ENCODE assay signal across 18 cellular contexts in the genomic region with DNA sequence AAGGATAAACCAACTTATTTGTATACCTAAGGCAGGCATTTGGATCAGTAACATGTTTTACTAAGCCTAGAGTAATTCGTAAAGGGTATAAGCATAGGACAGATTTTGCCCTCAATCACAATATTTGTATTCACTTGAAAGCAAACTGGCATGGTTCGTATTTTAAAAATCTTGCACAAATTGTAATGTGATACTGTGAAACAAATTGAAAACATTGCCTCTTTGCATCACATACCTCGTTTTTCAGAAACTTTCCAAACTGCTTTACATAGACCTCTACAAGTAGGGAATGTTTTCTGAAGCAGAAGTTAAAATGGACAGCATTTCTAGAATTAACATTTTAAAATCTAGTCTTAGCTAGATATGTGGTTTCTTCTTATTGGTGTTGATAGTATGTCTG. TPM values are rescaled to one million over a fixed set of nuclear protein-coding genes. Genes with fewer than 3 reads are reported as not detected.
DNase-seq lines count a peak whose midpoint lies in the region; ATAC-seq, FAIRE-seq and TF ChIP-seq lines count a peak whose summit lies in the region.
"Had no signal": no experiment of that assay in that cellular context is flagged by ENCODE, and none has a peak within 500 bp of the region (broad histone marks: within the 10 kb centered on the region; RNA-seq: fewer than 3 reads in every experiment).

No MANE protein-coding gene starts in this region.

- H2BK120ac ChIP-seq in H1 (replicated peaks; ENCODE audit: low read depth, low read length), result no peak overlapping the region

- no peak overlapping the region for H3K14ac ChIP-seq in H1 (ENCODE audit: insufficient read length)

- H3K9me3 Mint-ChIP-seq in type B pancreatic cell, result no peaks in the 10 kb centered on the region
- H3K9me3 Mint-ChIP-seq: CD4-positive, alpha-beta memory T cell; GM23338; HFFc6 had no signal

- TF ChIP-seq EP300 in H1 (IDR thresholded peaks at IDR 0.05; ENCODE audit: borderline replicate concordance in 1 of 2, low read depth in 2 of 2, low read length in 2 of 2), result no peak

- POLR2A ChIA-PET in H1 (lab: Charles Lee; ENCODE audit: partially characterized antibody), result interaction anchor here (1.0 kb wide), 1 partner anchor 21 kb away, joined by 4 read pairs; no protein-coding TSS in a partner anchor

- H4K5ac ChIP-seq in H1 (ENCODE audit: insufficient read length, low read depth, low read length), result no peak overlapping the region

- no peaks in the 10 kb centered on the region for H3K9me2 ChIP-seq in SU-DHL-6 (replicated peaks; ENCODE audit: insufficient read depth, low read length)

- no peak overlapping the region for H3K56ac ChIP-seq in H1 (replicated peaks; ENCODE audit: insufficient read length, low read depth, low read length)

- H2BK5ac ChIP-seq in H1 (ENCODE audit: low read depth, low read length), result no peak overlapping the region

- H4K91ac ChIP-seq in H1 (replicated peaks; ENCODE audit: insufficient read length, low read length), result no peak overlapping the region

- H3K18ac ChIP-seq in H1 (ENCODE audit: extremely low read depth, low read length), result no peak overlapping the region

- H3F3A ChIP-seq in SU-DHL-6 (ENCODE audit: insufficient read depth), result peaks cover 62% of the 10 kb centered on the region

- WGBS in H1 (ENCODE audit: extremely low coverage in 1 of 2, insufficient coverage in 1 of 2, insufficient read length in 1 of 2, insufficient replicate concordance in 2 of 2, low coverage in 1 of 2, low lambda C conversion rate in 2 of 2, missing lambda C conversion rate in 1 of 2), 2 experiments, result 88% methylated on average over 3 of the region's 3 CpGs; no CpG with 5 or more reads in 1 of the 2 experiments

- no peaks in the 10 kb centered on the region for H3K4me1 Mint-ChIP-seq in type B pancreatic cell (ENCODE audit: unreplicated experiment)

- 0 out of 2 replicates have a peak overlapping the region, but pooled peaks have one; percentile 34 for H3K27ac ChIP-seq in SU-DHL-6 (ENCODE audit: low read depth, low read length)
- H3K27ac ChIP-seq in H1 (ENCODE audit: low read depth, low read length), result no peak overlapping the region

- H4K20me1 ChIP-seq in SU-DHL-6 (ENCODE audit: low read depth, low read length) (peaks cover 36% of the 10 kb centered on the region), H1 (replicated peaks in 1 of 2; ENCODE audit: control insufficient read depth in 1 of 2, insufficient read depth in 2 of 2, low read length in 2 of 2) (peaks cover 0 to 2% of the 10 kb centered on the region in 2 experiments)

- FAIRE-seq in G401.6 (lab: Jason Lieb, UNC) (peak; percentile 84), H1 (lab: Jason Lieb, UNC) (peak; percentile 42)
- FAIRE-seq: GM12878 had no signal

- H3K4me1 ChIP-seq in H1 (replicated peaks in 1 of 4; ENCODE audit: control insufficient read depth in 3 of 4, insufficient read depth in 4 of 4, low read length in 3 of 4), result peaks cover 0 to 9% (median 2%) of the 10 kb centered on the region in 4 experiments; a peak in 2 of 7 replicates
- H3K4me1 ChIP-seq: HAP-1 had no signal

- H2AK5ac ChIP-seq in H1 (ENCODE audit: low read depth, low read length), result no peak overlapping the region

- no peak for TF ChIP-seq POLR2A in H1 (IDR thresholded peaks at IDR 0.05; ENCODE audit: control extremely low read depth in 1 of 2, low read depth in 2 of 2, low read length in 2 of 2)

- DNase-seq in H1 (ENCODE audit: low read depth in 1 of 2, low spot score in 2 of 2) (no peak), fibroblast of peridontal ligament (ENCODE audit: extremely low read depth) (peak; percentile 50), type B pancreatic cell (ENCODE audit: extremely low spot score, unreplicated experiment) (no peak)
- DNase-seq: C1 segment of cervical spinal cord; Calu3; CD4-positive, alpha-beta memory T cell; COR-L47; DMS53; DMS79 treated with DMSO at 0.1 percent for 48 hours; GDM1; HFFc6 had no signal

- TF ChIP-seq RAD21 in H1 (IDR thresholded peaks at IDR 0.05 in 1 of 2, conservative IDR thresholded peaks at IDR 0.05 in 1 of 2; ENCODE audit: low read depth in 2 of 2, low read length in 2 of 2), result no peak

- H3K79me2 ChIP-seq in SU-DHL-6 (ENCODE audit: insufficient read depth, low read length), result peaks cover 77% of the 10 kb centered on the region
- H3K79me2 ChIP-seq in H1 (ENCODE audit: control insufficient read depth in 1 of 2, insufficient read depth in 2 of 2, low read length in 2 of 2), result peaks cover 0 to 21% of the 10 kb centered on the region in 2 experiments; a peak in 2 of 4 replicates

- TF ChIP-seq CTCF in SU-DHL-6 (IDR thresholded peaks at IDR 0.05; ENCODE audit: insufficient read depth, low read length, poor library complexity, severe bottlenecking), result no peak
- TF ChIP-seq CTCF in H1 (IDR thresholded peaks at IDR 0.05; ENCODE audit: control extremely low read depth in 1 of 3, insufficient read depth in 1 of 3, low read depth in 1 of 3, low read length in 3 of 3), result no peak
- no peak for TF ChIP-seq CTCF in type B pancreatic cell (conservative IDR thresholded peaks at IDR 0.05)

- no peak overlapping the region for H3K4me3 Mint-ChIP-seq in type B pancreatic cell
- H3K4me3 Mint-ChIP-seq: CD4-positive, alpha-beta memory T cell; GM23338; HFFc6 had no signal

- H3K79me1 ChIP-seq in H1 (ENCODE audit: low read depth, low read length), result no peaks in the 10 kb centered on the region

- no peaks in the 10 kb centered on the region for H3K27me3 Mint-ChIP-seq in type B pancreatic cell
- H3K27me3 Mint-ChIP-seq: CD4-positive, alpha-beta memory T cell had no signal

- CTCF ChIA-PET in H1 (lab: Charles Lee; ENCODE audit: partially characterized antibody), result interaction anchor here (0.9 kb wide), 1 partner anchor 38 kb away, joined by 3 read pairs; no protein-coding TSS in a partner anchor

- no peak overlapping the region for H3K9ac ChIP-seq in SU-DHL-6 (ENCODE audit: low read length)
- no peak overlapping the region for H3K9ac ChIP-seq in H1 (replicated peaks in 1 of 4; ENCODE audit: extremely low read depth in 1 of 4, low read depth in 3 of 4, low read length in 3 of 4)

- peaks cover 10% of the 10 kb centered on the region for H3K36me3 Mint-ChIP-seq in type B pancreatic cell

- no peak overlapping the region for H2BK12ac ChIP-seq in H1 (ENCODE audit: low read depth, low read length)

- H2AFZ ChIP-seq in SU-DHL-6 (ENCODE audit: low read depth, low read length, severe bottlenecking) (no peak overlapping the region), H1 (ENCODE audit: low read length) (no peak overlapping the region)
- H2AFZ ChIP-seq: GM23338 had no signal

- no peak overlapping the region for H4K8ac ChIP-seq in H1 (ENCODE audit: extremely low read depth, insufficient read depth, low read length)

- no peak overlapping the region for H3K27ac Mint-ChIP-seq in type B pancreatic cell
- H3K27ac Mint-ChIP-seq: CD4-positive, alpha-beta memory T cell; GM23338; HFFc6 had no signal

- H3K36me3 ChIP-seq in SU-DHL-6 (ENCODE audit: low read length) (peaks cover 64% of the 10 kb centered on the region), H1 (ENCODE audit: control insufficient read depth in 2 of 4, insufficient read depth in 4 of 4, low read length in 3 of 4) (peaks cover 0 to 18% (median 3%) of the 10 kb centered on the region in 4 experiments; a peak in 3 of 8 replicates)

- ATAC-seq in HG03432 (IDR thresholded peaks at IDR 0.05; ENCODE audit: unreplicated experiment) (no peak), HG02981 (IDR thresholded peaks at IDR 0.05; ENCODE audit: unreplicated experiment) (no peak)
- ATAC-seq: GM12878, GM23338 had no signal

- no peak overlapping the region for H2BK20ac ChIP-seq in H1 (ENCODE audit: low read length)

- H3K4me2 ChIP-seq in SU-DHL-6 (ENCODE audit: low read depth, low read length, poor library complexity, severe bottlenecking) (peak overlapping the region; percentile 1), H1 (ENCODE audit: insufficient read depth in 1 of 2, low read depth in 2 of 2, low read length in 2 of 2) (no peak overlapping the region)
- H3K4me2 ChIP-seq: GM23338 had no signal

- H3K23ac ChIP-seq in H1 (ENCODE audit: insufficient read length), result no peak overlapping the region

- H3K27me3 ChIP-seq in SU-DHL-6 (ENCODE audit: low read length) (no peaks in the 10 kb centered on the region), H1 (replicated peaks in 1 of 4; ENCODE audit: control insufficient read depth in 3 of 4, extremely low read depth in 1 of 4, insufficient read depth in 3 of 4, low read length in 3 of 4) (no peaks in the 10 kb centered on the region)

- no peak overlapping the region for H3K4ac ChIP-seq in H1 (replicated peaks; ENCODE audit: insufficient read length, low read depth, low read length)

- no peak overlapping the region for H2BK15ac ChIP-seq in H1 (ENCODE audit: low read length)

- H3K23me2 ChIP-seq in H1 (ENCODE audit: low read depth, low read length), result no peaks in the 10 kb centered on the region

- H3K4me3 ChIP-seq in SU-DHL-6 (ENCODE audit: insufficient read depth, low read length, poor library complexity, severe bottlenecking), result no peak overlapping the region
- no peak overlapping the region for H3K4me3 ChIP-seq in H1 (ENCODE audit: extremely low read depth in 1 of 4, insufficient read depth in 2 of 4, low read depth in 3 of 4, low read length in 4 of 4)
- H3K4me3 ChIP-seq: GM12878, GM23338, HAP-1 had no signal

- no peaks in the 10 kb centered on the region for H3K9me3 ChIP-seq in SU-DHL-6 (ENCODE audit: insufficient read depth, low read length)
- H3K9me3 ChIP-seq in H1 (ENCODE audit: insufficient read depth in 2 of 2, low read depth in 1 of 2, low read length in 1 of 2), result no peaks in the 10 kb centered on the region
- H3K9me3 ChIP-seq: HAP-1 had no signal

TF ChIP-seq in H1, 55 proteins besides CTCF, POLR2A, EP300 and RAD21 (continues in another document):
- no peak for TF ChIP-seq SIRT6 (IDR thresholded peaks at IDR 0.05; ENCODE audit: low read length)
- no peak for TF ChIP-seq EGR1 (IDR thresholded peaks at IDR 0.05; ENCODE audit: borderline replicate concordance, low read depth, low read length)
- TF ChIP-seq TCF12 (IDR thresholded peaks at IDR 0.05; ENCODE audit: low read depth, low read length), result no peak
- TF ChIP-seq PHF8 (conservative IDR thresholded peaks at IDR 0.05; ENCODE audit: low read depth, low read length), result no peak
- no peak for TF ChIP-seq YY1 (IDR thresholded peaks at IDR 0.05; ENCODE audit: low read depth, low read length)
- TF ChIP-seq, protein P1, sequence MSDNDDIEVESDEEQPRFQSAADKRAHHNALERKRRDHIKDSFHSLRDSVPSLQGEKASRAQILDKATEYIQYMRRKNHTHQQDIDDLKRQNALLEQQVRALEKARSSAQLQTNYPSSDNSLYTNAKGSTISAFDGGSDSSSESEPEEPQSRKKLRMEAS (IDR thresholded peaks at IDR 0.05), result no peak

RNA-seq across cellular contexts. Expression of a gene that starts 11.6 kb away (rescaled TPM):
- 23.9 and 26.0 TPM in 2 replicates for total RNA-seq in H1 (2021; fragmentation: NEBNext Ultra II Directional; extraction: Animal tissue kit (Norgen Biotek cat#: 25700))
- 1.2 and 3.2 TPM in 2 replicates for polyA plus RNA-seq in H1 (2011; rRNA removed)
- polyA plus RNA-seq in H1 (2011; cell fraction: cytosol; rRNA removed), result 5.0 TPM
- polyA plus RNA-seq in H1 (2011; cell fraction: nucleus; rRNA removed), result 3.0 TPM
- polyA plus RNA-seq in H1 (2012, experiment 1 of 2), result 5.2 to 9.6 TPM (median 6.9 TPM) in 4 replicates
- polyA plus RNA-seq in H1 (2012, experiment 2 of 2), result 0.62 TPM
- 8.5 TPM for polyA plus RNA-seq in H1 (2013, experiment 1 of 2)
- polyA plus RNA-seq in H1 (2013, experiment 2 of 2), result 8.2 TPM
- 23.4 and 24.2 TPM in 2 replicates for polyA minus RNA-seq in H1 (2011; rRNA and poly(A)+ RNA removed)
- 9.7 TPM for polyA minus RNA-seq in H1 (2011; cell fraction: cytosol; rRNA and poly(A)+ RNA removed)
- polyA minus RNA-seq in H1 (2011; cell fraction: nucleus; rRNA and poly(A)+ RNA removed), result 16.0 TPM
- total RNA-seq in type B pancreatic cell (ENCODE audit: low replicate concordance), result 4.8 and 5.6 TPM in 2 replicates
